In the genomic region with DNA sequence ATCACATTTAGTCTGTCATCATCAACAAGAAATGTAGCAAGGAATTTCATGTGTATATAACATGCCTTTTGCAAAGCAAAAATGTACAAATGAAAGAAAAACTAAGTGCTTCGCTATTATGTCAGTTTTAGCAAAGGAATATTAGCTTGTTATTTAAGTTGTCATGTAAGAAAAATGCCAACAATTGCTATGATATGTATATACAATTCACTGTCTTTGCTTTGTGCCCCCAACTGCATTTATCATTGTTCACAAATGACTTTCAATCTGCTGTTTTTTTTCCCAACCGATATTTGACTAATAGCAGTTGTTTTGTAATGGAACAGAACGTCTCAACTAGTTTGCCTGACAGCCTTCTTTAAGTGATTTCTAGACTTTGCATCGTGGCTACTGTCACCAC, we compare ENCODE assay signal across 3 cellular contexts.
TF ChIP-seq lines count a peak whose summit lies in the region.

No MANE protein-coding gene starts in this region.

TF ChIP-seq in SK-N-SH, 30 proteins besides CTCF, POLR2A, EP300 and RAD21 (continued from another document):
- TF ChIP-seq GABPA (IDR thresholded peaks at IDR 0.05; ENCODE audit: low read depth) = no peak
- TF ChIP-seq, protein P1, sequence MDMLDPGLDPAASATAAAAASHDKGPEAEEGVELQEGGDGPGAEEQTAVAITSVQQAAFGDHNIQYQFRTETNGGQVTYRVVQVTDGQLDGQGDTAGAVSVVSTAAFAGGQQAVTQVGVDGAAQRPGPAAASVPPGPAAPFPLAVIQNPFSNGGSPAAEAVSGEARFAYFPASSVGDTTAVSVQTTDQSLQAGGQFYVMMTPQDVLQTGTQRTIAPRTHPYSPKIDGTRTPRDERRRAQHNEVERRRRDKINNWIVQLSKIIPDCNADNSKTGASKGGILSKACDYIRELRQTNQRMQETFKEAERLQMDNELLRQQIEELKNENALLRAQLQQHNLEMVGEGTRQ (IDR thresholded peaks at IDR 0.05; ENCODE audit: borderline replicate concordance, low read depth, low read length) = no peak
- TF ChIP-seq FOSL2 (IDR thresholded peaks at IDR 0.05; ENCODE audit: borderline replicate concordance, low read depth) = no peak

TF ChIP-seq in SK-N-SH treated with all-trans-retinoic acid at 6 μM for 48 hours, 23 proteins besides CTCF, POLR2A, EP300 and RAD21 (continued from another document):
- TF ChIP-seq, protein P2, sequence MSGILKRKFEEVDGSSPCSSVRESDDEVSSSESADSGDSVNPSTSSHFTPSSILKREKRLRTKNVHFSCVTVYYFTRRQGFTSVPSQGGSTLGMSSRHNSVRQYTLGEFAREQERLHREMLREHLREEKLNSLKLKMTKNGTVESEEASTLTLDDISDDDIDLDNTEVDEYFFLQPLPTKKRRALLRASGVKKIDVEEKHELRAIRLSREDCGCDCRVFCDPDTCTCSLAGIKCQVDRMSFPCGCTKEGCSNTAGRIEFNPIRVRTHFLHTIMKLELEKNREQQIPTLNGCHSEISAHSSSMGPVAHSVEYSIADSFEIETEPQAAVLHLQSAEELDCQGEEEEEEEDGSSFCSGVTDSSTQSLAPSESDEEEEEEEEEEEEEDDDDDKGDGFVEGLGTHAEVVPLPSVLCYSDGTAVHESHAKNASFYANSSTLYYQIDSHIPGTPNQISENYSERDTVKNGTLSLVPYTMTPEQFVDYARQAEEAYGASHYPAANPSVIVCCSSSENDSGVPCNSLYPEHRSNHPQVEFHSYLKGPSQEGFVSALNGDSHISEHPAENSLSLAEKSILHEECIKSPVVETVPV (CRISPR knock-in tag; IDR thresholded peaks at IDR 0.05) = no peak
- TF ChIP-seq TCF4 (CRISPR knock-in tag; IDR thresholded peaks at IDR 0.05; ENCODE audit: borderline replicate concordance) = no peak
- no peak for TF ChIP-seq GLIS3 (CRISPR knock-in tag; IDR thresholded peaks at IDR 0.05)
- TF ChIP-seq BACH2 (CRISPR knock-in tag; IDR thresholded peaks at IDR 0.05; ENCODE audit: borderline replicate concordance) = no peak
- TF ChIP-seq ZFP30 (CRISPR knock-in tag; IDR thresholded peaks at IDR 0.05) = no peak
- TF ChIP-seq ZNF565 (CRISPR knock-in tag; conservative IDR thresholded peaks at IDR 0.05; ENCODE audit: low read depth) = no peak
- no peak for TF ChIP-seq ESRRG (CRISPR knock-in tag; IDR thresholded peaks at IDR 0.05)
- TF ChIP-seq, protein P3, sequence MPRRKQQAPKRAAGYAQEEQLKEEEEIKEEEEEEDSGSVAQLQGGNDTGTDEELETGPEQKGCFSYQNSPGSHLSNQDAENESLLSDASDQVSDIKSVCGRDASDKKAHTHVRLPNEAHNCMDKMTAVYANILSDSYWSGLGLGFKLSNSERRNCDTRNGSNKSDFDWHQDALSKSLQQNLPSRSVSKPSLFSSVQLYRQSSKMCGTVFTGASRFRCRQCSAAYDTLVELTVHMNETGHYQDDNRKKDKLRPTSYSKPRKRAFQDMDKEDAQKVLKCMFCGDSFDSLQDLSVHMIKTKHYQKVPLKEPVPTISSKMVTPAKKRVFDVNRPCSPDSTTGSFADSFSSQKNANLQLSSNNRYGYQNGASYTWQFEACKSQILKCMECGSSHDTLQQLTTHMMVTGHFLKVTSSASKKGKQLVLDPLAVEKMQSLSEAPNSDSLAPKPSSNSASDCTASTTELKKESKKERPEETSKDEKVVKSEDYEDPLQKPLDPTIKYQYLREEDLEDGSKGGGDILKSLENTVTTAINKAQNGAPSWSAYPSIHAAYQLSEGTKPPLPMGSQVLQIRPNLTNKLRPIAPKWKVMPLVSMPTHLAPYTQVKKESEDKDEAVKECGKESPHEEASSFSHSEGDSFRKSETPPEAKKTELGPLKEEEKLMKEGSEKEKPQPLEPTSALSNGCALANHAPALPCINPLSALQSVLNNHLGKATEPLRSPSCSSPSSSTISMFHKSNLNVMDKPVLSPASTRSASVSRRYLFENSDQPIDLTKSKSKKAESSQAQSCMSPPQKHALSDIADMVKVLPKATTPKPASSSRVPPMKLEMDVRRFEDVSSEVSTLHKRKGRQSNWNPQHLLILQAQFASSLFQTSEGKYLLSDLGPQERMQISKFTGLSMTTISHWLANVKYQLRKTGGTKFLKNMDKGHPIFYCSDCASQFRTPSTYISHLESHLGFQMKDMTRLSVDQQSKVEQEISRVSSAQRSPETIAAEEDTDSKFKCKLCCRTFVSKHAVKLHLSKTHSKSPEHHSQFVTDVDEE (CRISPR knock-in tag; IDR thresholded peaks at IDR 0.05) = no peak
- TF ChIP-seq POU6F1 (CRISPR knock-in tag; IDR thresholded peaks at IDR 0.05; ENCODE audit: borderline replicate concordance, low read depth) = no peak
- no peak for TF ChIP-seq SNAI2 (CRISPR knock-in tag; IDR thresholded peaks at IDR 0.05)
- no peak for TF ChIP-seq OSR1 (CRISPR knock-in tag; IDR thresholded peaks at IDR 0.05)
- no peak for TF ChIP-seq ARNTL (CRISPR knock-in tag; IDR thresholded peaks at IDR 0.05; ENCODE audit: borderline replicate concordance, low read depth)

TF ChIP-seq in neural cell, 6 proteins besides CTCF, POLR2A, EP300 and RAD21 (continued from another document):
- TF ChIP-seq, protein P4, sequence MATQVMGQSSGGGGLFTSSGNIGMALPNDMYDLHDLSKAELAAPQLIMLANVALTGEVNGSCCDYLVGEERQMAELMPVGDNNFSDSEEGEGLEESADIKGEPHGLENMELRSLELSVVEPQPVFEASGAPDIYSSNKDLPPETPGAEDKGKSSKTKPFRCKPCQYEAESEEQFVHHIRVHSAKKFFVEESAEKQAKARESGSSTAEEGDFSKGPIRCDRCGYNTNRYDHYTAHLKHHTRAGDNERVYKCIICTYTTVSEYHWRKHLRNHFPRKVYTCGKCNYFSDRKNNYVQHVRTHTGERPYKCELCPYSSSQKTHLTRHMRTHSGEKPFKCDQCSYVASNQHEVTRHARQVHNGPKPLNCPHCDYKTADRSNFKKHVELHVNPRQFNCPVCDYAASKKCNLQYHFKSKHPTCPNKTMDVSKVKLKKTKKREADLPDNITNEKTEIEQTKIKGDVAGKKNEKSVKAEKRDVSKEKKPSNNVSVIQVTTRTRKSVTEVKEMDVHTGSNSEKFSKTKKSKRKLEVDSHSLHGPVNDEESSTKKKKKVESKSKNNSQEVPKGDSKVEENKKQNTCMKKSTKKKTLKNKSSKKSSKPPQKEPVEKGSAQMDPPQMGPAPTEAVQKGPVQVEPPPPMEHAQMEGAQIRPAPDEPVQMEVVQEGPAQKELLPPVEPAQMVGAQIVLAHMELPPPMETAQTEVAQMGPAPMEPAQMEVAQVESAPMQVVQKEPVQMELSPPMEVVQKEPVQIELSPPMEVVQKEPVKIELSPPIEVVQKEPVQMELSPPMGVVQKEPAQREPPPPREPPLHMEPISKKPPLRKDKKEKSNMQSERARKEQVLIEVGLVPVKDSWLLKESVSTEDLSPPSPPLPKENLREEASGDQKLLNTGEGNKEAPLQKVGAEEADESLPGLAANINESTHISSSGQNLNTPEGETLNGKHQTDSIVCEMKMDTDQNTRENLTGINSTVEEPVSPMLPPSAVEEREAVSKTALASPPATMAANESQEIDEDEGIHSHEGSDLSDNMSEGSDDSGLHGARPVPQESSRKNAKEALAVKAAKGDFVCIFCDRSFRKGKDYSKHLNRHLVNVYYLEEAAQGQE (IDR thresholded peaks at IDR 0.05; ENCODE audit: borderline replicate concordance) = no peak
- TF ChIP-seq POLR2AphosphoS5 (IDR thresholded peaks at IDR 0.05) (peak; percentile 66), SMC3 (conservative IDR thresholded peaks at IDR 0.05; ENCODE audit: poor library complexity) (no peak)
TF ChIP-seq in neural cell: peak in this region for 1.
